16 cellular contexts compared by ENCODE assay signal in genomic region chr1:188371295-188371806, GRCh38.
DNase-seq lines count a peak whose midpoint lies in the region; ATAC-seq, FAIRE-seq and TF ChIP-seq lines count a peak whose summit lies in the region.
"Had no signal": no experiment of that assay in that cellular context is flagged by ENCODE, and none has a peak within 500 bp of the region (broad histone marks: within the 10 kb centered on the region; RNA-seq: fewer than 3 reads in every experiment).

No MANE protein-coding gene starts in this region.

- CTCF ChIA-PET in PC-3 (lab: Charles Lee) = no interaction called here

- H3K4me2 ChIP-seq in PC-3 (ENCODE audit: low read length) = no peak overlapping the region
- H3K4me2 ChIP-seq: A549, BLaER1 had no signal

- H3K27me3 Mint-ChIP-seq in activated naive CD8-positive, alpha-beta T cell treated with anti-CD3 and anti-CD28 coated beads, Interleukin-2, amount 50 U/mL, for 24 hours = no peaks in the 10 kb centered on the region
- H3K27me3 Mint-ChIP-seq: CD8-positive, alpha-beta memory T cell had no signal

- no peaks in the 10 kb centered on the region for H3K9me3 ChIP-seq in PC-3 (ENCODE audit: low read length)
- H3K9me3 ChIP-seq in adipocyte (ENCODE audit: control insufficient read depth, low read length) = no peaks in the 10 kb centered on the region
- H3K9me3 ChIP-seq: A549, BLaER1, Caco-2 had no signal

- ATAC-seq in PC-3 (peak; percentile 84), GM19324 (IDR thresholded peaks at IDR 0.05; ENCODE audit: low FRiP score, unreplicated experiment) (no peak)
- ATAC-seq in activated naive CD8-positive, alpha-beta T cell treated with anti-CD3 and anti-CD28 coated beads, Interleukin-2, amount 50 U/mL, for 24 hours = no peak
- ATAC-seq: A549 had no signal

- H3K27me3 ChIP-seq in PC-3 (ENCODE audit: low read length) (no peaks in the 10 kb centered on the region), adipocyte (replicated peaks; ENCODE audit: control insufficient read depth, insufficient read depth, low read length) (no peaks in the 10 kb centered on the region)
- H3K27me3 ChIP-seq: BLaER1 had no signal

- H3K9ac ChIP-seq in PC-3 (ENCODE audit: low read length) (no peak overlapping the region), adipocyte (ENCODE audit: low read length) (no peak overlapping the region)
- H3K9ac ChIP-seq: BLaER1 had no signal

- BruUV-seq in PC-3 (replicated peaks; lab: Mats Ljungman, UMichigan) = no TSS peak

- no peaks in the 10 kb centered on the region for H3K9me2 ChIP-seq in PC-3 (replicated peaks; ENCODE audit: low read length)

- no peak for TF ChIP-seq POLR2A in H54 (IDR thresholded peaks at IDR 0.05; ENCODE audit: low read depth, low read length)

- POLR2A ChIA-PET in PC-3 (lab: Charles Lee; ENCODE audit: unreplicated experiment) = no interaction called here

- H3F3A ChIP-seq in PC-3 (ENCODE audit: low read length, unreplicated experiment) = no peaks in the 10 kb centered on the region

- H3K36me3 Mint-ChIP-seq in activated naive CD8-positive, alpha-beta T cell treated with anti-CD3 and anti-CD28 coated beads, Interleukin-2, amount 50 U/mL, for 24 hours (ENCODE audit: low read depth) = no peaks in the 10 kb centered on the region
- H3K36me3 Mint-ChIP-seq: CD8-positive, alpha-beta memory T cell had no signal

- H3K4me1 ChIP-seq in PC-3 (ENCODE audit: insufficient read depth, low read length) (no peaks in the 10 kb centered on the region), adipocyte (ENCODE audit: control insufficient read depth, insufficient read depth, low read length) (no peaks in the 10 kb centered on the region)
- H3K4me1 ChIP-seq: BLaER1 had no signal

- FAIRE-seq in H54 (lab: Jason Lieb, UNC) = peak; percentile 33
- FAIRE-seq: A549, G401.6, GM12892, H1 had no signal

- no peaks in the 10 kb centered on the region for H4K20me1 ChIP-seq in PC-3 (ENCODE audit: low read length)
- H4K20me1 ChIP-seq: BLaER1 had no signal

- peaks cover 9% of the 10 kb centered on the region for H3K9me3 Mint-ChIP-seq in activated naive CD8-positive, alpha-beta T cell treated with anti-CD3 and anti-CD28 coated beads, Interleukin-2, amount 50 U/mL, for 24 hours

- peak overlapping the region; percentile 11 for H3K27ac ChIP-seq in PC-3 (ENCODE audit: low read length)
- H3K27ac ChIP-seq: A549, BLaER1 had no signal

- H3K4me3 ChIP-seq in PC-3 (ENCODE audit: low read length) (no peak overlapping the region), adipocyte (ENCODE audit: low read length) (no peak overlapping the region)
- H3K4me3 ChIP-seq: A549, BLaER1 had no signal

- no peak overlapping the region for H2AFZ ChIP-seq in PC-3 (ENCODE audit: low read length)

- no peaks in the 10 kb centered on the region for H3K79me2 ChIP-seq in PC-3 (ENCODE audit: low read length)

- DNase-seq in H54 (ENCODE audit: insufficient read length, low spot score) (no peak), PC-3 (peak; percentile 48), adipocyte (ENCODE audit: low read depth) (peak; percentile 24), NCI-H748 treated with DMSO at 0.1 percent for 48 hours (lab: John Stamatoyannopoulos, UW) (no peak), inferior parietal cortex (ENCODE audit: extremely low spot score) (no peak)
- no peak for DNase-seq in activated naive CD8-positive, alpha-beta T cell treated with anti-CD3 and anti-CD28 coated beads, Interleukin-2, amount 50 U/mL, for 24 hours
- DNase-seq: Caco-2; CD8-positive, alpha-beta memory T cell; DMS53; KG1 had no signal

- no peak for TF ChIP-seq CTCF in PC-3 (conservative IDR thresholded peaks at IDR 0.05; ENCODE audit: low read depth, low read length)

- H3K36me3 ChIP-seq in PC-3 (ENCODE audit: low read depth, low read length) = no peaks in the 10 kb centered on the region
- no peaks in the 10 kb centered on the region for H3K36me3 ChIP-seq in adipocyte (ENCODE audit: control insufficient read depth, insufficient read depth, low read length, severe bottlenecking)
- H3K36me3 ChIP-seq: BLaER1 had no signal

- intact Hi-C loops in PC-3 (cut with micrococcal nuclease) = no loop called here

- no peak overlapping the region for H3K4me3 Mint-ChIP-seq in activated naive CD8-positive, alpha-beta T cell treated with anti-CD3 and anti-CD28 coated beads, Interleukin-2, amount 50 U/mL, for 24 hours
- H3K4me3 Mint-ChIP-seq: CD8-positive, alpha-beta memory T cell had no signal

- H3K27ac Mint-ChIP-seq in activated naive CD8-positive, alpha-beta T cell treated with anti-CD3 and anti-CD28 coated beads, Interleukin-2, amount 50 U/mL, for 24 hours = no peak overlapping the region
- H3K27ac Mint-ChIP-seq: CD8-positive, alpha-beta memory T cell had no signal

- H3K4me1 Mint-ChIP-seq in activated naive CD8-positive, alpha-beta T cell treated with anti-CD3 and anti-CD28 coated beads, Interleukin-2, amount 50 U/mL, for 24 hours = no peaks in the 10 kb centered on the region
- H3K4me1 Mint-ChIP-seq: CD8-positive, alpha-beta memory T cell had no signal

Comparison
In these comparisons a context has a peak if more than half of its experiments do, and no peak if none do; other contexts are left out.
1. DNase-seq: peak in PC-3 (single experiment) and adipocyte (single experiment); none in H54 (single experiment), NCI-H748 treated with DMSO at 0.1 percent for 48 hours (single experiment), activated naive CD8-positive, alpha-beta T cell treated with anti-CD3 and anti-CD28 coated beads, Interleukin-2, amount 50 U/mL, for 24 hours (single experiment) and inferior parietal cortex (single experiment).